Comparison of ENCODE assay signal across 8 cellular contexts in the genomic region with DNA sequence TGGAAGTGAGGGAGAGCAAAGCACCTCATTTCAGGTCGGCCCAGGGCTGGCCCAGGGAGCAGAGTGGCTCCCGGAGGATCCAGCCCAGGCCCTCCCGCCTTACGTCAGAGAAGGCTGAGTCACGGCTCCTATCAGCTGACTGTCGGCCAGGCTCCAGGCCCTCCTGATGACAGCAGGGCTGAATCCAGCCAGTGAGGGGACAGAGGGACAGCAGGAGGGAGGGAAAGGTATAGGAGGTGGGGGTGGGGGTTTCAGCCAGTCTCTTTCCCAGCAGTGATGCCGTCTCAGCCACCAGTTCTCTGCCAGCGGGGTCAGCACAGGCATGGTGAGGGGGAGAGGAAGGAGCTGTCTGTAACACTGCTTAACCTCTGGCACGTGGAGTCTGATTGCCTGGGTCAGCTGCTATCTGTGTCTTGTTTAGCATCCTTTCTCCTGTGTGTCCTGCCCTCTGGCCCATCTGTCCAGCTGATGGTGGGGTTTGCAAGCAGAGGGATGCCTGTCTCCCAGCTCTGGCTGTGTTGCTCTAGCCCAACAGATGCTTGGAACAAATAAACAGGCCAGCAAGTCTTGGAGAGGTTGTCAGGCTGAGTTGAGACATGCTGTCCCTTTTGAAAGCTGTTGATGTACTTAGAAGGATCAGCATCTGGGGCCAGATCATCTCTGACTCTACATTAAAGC.
A peak's percentile ranks its signal among the peaks of the same experiment; 100 is the strongest.
DNase-seq lines count a peak whose midpoint lies in the region; ATAC-seq and TF ChIP-seq lines count a peak whose summit lies in the region.

No MANE protein-coding gene starts in this region.

- H3K27me3 ChIP-seq in HUES64 (ENCODE audit: insufficient read depth, low read length) (no peaks in the 10 kb centered on the region), left lung (no peaks in the 10 kb centered on the region), testis (no peaks in the 10 kb centered on the region)

- WGBS in HUES64: 28% methylated on average over 9 of the region's 9 CpGs
- 46 to 47% methylated on average over 5 to 9 of the region's 9 CpGs for WGBS in testis, 2 donors

- intact Hi-C loops in left lung (cut with DNase I): no loop called here
- intact Hi-C loops in testis (cut with DNase I; ENCODE audit: low total_unique reads): loop anchor here (10.0 kb wide), 1 partner anchor 82 kb away; no protein-coding TSS in a partner anchor

- TF ChIP-seq CTCF in cardiac fibroblast (IDR thresholded peaks at IDR 0.05; ENCODE audit: low read depth, low read length) (no peak), left lung (IDR thresholded peaks at IDR 0.05) (no peak), testis (IDR thresholded peaks at IDR 0.05) (no peak)

- H3K36me3 ChIP-seq in HUES64 (ENCODE audit: insufficient read depth, low read length) (no peaks in the 10 kb centered on the region), left lung (no peaks in the 10 kb centered on the region), testis (ENCODE audit: low read depth, missing control alignments) (no peaks in the 10 kb centered on the region)

- DNase-seq in cardiac fibroblast (ENCODE audit: low read depth in 2 of 2) (peak; percentile 91 to 95), left lung (peak; percentile 85 to 86), testis (peak; percentile 94), NCI-H748 (lab: John Stamatoyannopoulos, UW; ENCODE audit: unreplicated experiment) (no peak), DMS79 (lab: John Stamatoyannopoulos, UW) (no peak)

- no peak for TF ChIP-seq POLR2A in testis (IDR thresholded peaks at IDR 0.05)

- no peak overlapping the region for H3K4me3 ChIP-seq in HUES64 (ENCODE audit: low read length)
- no peak overlapping the region for H3K4me3 ChIP-seq in cardiac fibroblast (replicated peaks in 1 of 2; ENCODE audit: low read depth in 2 of 2, low read length in 2 of 2)
- H3K4me3 ChIP-seq in left lung: no peak overlapping the region
- H3K4me3 ChIP-seq in testis: no peak overlapping the region

- ATAC-seq in left lung: peak; percentile 97
- no peak for ATAC-seq in HG03139 (IDR thresholded peaks at IDR 0.05; ENCODE audit: unreplicated experiment)
- ATAC-seq in GM18502 (IDR thresholded peaks at IDR 0.05; ENCODE audit: poor library complexity, unreplicated experiment): no peak

- H3K4me1 ChIP-seq in HUES64 (ENCODE audit: insufficient read depth, low read length) (peaks cover 22% of the 10 kb centered on the region), left lung (peaks cover 0 to 7% of the 10 kb centered on the region in 2 donors), testis (peaks cover 14% of the 10 kb centered on the region)

- H3K9me3 ChIP-seq in HUES64 (ENCODE audit: insufficient read depth, low read depth, low read length) (no peaks in the 10 kb centered on the region), left lung (no peaks in the 10 kb centered on the region), testis (no peaks in the 10 kb centered on the region)

- H3K27ac ChIP-seq in HUES64 (ENCODE audit: low read depth, low read length) (no peak overlapping the region), left lung (peak overlapping the region in 1 of 2 donors; percentile 75), testis (peak overlapping the region; percentile 65 to 78)

- H3K9ac ChIP-seq in HUES64 (ENCODE audit: low read depth, low read length): 0 out of 2 replicates have a peak overlapping the region, but pooled peaks have one; percentile 1

Comparison
In these comparisons a context has a peak if more than half of its experiments do, and no peak if none do; other contexts are left out.
1. DNase-seq: peak in cardiac fibroblast (2 of 2), left lung (2 of 2) and testis (single experiment); none in NCI-H748 (single experiment) and DMS79 (single experiment).